Comparison of ENCODE assay signal across 27 cellular contexts in genomic region chrX:70171636-70172035, GRCh38. TPM values are rescaled to one million over a fixed set of nuclear protein-coding genes. Genes with fewer than 3 reads are reported as not detected.
DNase-seq lines count a peak whose midpoint lies in the region; ATAC-seq and TF ChIP-seq lines count a peak whose summit lies in the region.
"Had no signal": no experiment of that assay in that cellular context is flagged by ENCODE, and none has a peak within 500 bp of the region (broad histone marks: within the 10 kb centered on the region; RNA-seq: fewer than 3 reads in every experiment).

No MANE protein-coding gene starts in this region.

- H4K91ac ChIP-seq in IMR-90 (ENCODE audit: insufficient read depth, low read depth, low read length): 0 out of 2 replicates have a peak overlapping the region, but pooled peaks have one; percentile 42

- H3K9me3 Mint-ChIP-seq in WTC11: no peaks in the 10 kb centered on the region
- H3K9me3 Mint-ChIP-seq: activated B cell treated with CpG ODN at 0.5 μM for 24 hours; activated CD8-positive, alpha-beta T cell treated with anti-CD3 and anti-CD28 coated beads for 36 hours; activated T-cell treated with anti-CD3 and anti-CD28 coated beads, Interleukin-2, amount 50 U/mL, for 4 hours; dendritic cell treated with granulocyte-macrophage colony-stimulating factor and Interleukin-4, amounts not matched to agents 40 ng/mL and 50 ng/mL, for 4 days had no signal

- 0 out of 2 replicates have a peak overlapping the region, but pooled peaks have one; percentile 10 for H3K27ac Mint-ChIP-seq in WTC11
- H3K27ac Mint-ChIP-seq: activated B cell treated with CpG ODN at 0.5 μM for 24 hours; activated CD8-positive, alpha-beta T cell treated with anti-CD3 and anti-CD28 coated beads for 36 hours; activated naive CD8-positive, alpha-beta T cell; dendritic cell treated with granulocyte-macrophage colony-stimulating factor and Interleukin-4, amounts not matched to agents 40 ng/mL and 50 ng/mL, for 4 days had no signal

- peaks cover 54% of the 10 kb centered on the region for H3K4me1 Mint-ChIP-seq in WTC11
- H3K4me1 Mint-ChIP-seq: activated B cell treated with CpG ODN at 0.5 μM for 24 hours had no signal

- ATAC-seq in IMR-90 (ENCODE audit: low read depth) (no peak), WTC11 (no peak; the same call in 1 of the 2 replicates), body of pancreas (no peak), psoas muscle (no peak)
- ATAC-seq: activated CD8-positive, alpha-beta T cell treated with anti-CD3 and anti-CD28 coated beads for 36 hours; activated T-cell treated with anti-CD3 and anti-CD28 coated beads, Interleukin-2, amount 50 U/mL, for 4 hours; lower lobe of right lung; pancreas had no signal

- H2BK5ac ChIP-seq in IMR-90 (ENCODE audit: low read depth, low read length, poor library complexity, severe bottlenecking): no peak overlapping the region

- POLR2A ChIA-PET in IMR-90 (lab: Charles Lee; ENCODE audit: unreplicated experiment) (no interaction called here), WTC11 (lab: Charles Lee) (no interaction called here)

- no peak overlapping the region for H3K23ac ChIP-seq in IMR-90 (ENCODE audit: low read depth, low read length)

- no peak overlapping the region for H2AK9ac ChIP-seq in IMR-90 (replicated peaks; ENCODE audit: low read depth, low read length, poor library complexity)

- no peak overlapping the region for H3K9ac ChIP-seq in IMR-90 (ENCODE audit: low read depth, low read length)

- H2BK120ac ChIP-seq in IMR-90 (ENCODE audit: low read depth, low read length): peak overlapping the region; percentile 61

- peak overlapping the region; percentile 2; the same call in 1 of the 2 replicates for H3K4ac ChIP-seq in IMR-90 (ENCODE audit: low read depth, low read length)

- TF ChIP-seq CTCF in IMR-90 (conservative IDR thresholded peaks at IDR 0.05; ENCODE audit: low read depth, low read length) (no peak), WTC11 (IDR thresholded peaks at IDR 0.05) (no peak), body of pancreas (IDR thresholded peaks at IDR 0.05) (no peak), psoas muscle (IDR thresholded peaks at IDR 0.05) (no peak)

- peak overlapping the region; percentile 67; the same call in 1 of the 2 replicates for H2BK20ac ChIP-seq in IMR-90 (ENCODE audit: low read depth, low read length)

- H3K4me3 Mint-ChIP-seq in WTC11: 0 out of 2 replicates have a peak overlapping the region, but pooled peaks have one; percentile 0
- H3K4me3 Mint-ChIP-seq: activated B cell treated with CpG ODN at 0.5 μM for 24 hours; activated CD8-positive, alpha-beta T cell treated with anti-CD3 and anti-CD28 coated beads for 36 hours; activated naive CD8-positive, alpha-beta T cell; activated T-cell treated with anti-CD3 and anti-CD28 coated beads, Interleukin-2, amount 50 U/mL, for 4 hours; dendritic cell treated with granulocyte-macrophage colony-stimulating factor and Interleukin-4, amounts not matched to agents 40 ng/mL and 50 ng/mL, for 4 days had no signal

- dilution Hi-C loops in IMR-90 (cut with HindIII; ENCODE audit: low sequenced_read_pairs, unreplicated experiment): no loop called here

- no peaks in the 10 kb centered on the region for H3K36me3 Mint-ChIP-seq in WTC11
- H3K36me3 Mint-ChIP-seq: activated naive CD8-positive, alpha-beta T cell had no signal

- H3K9me1 ChIP-seq in IMR-90 (ENCODE audit: insufficient read depth, low read length): peaks cover 11% of the 10 kb centered on the region; the same call in 1 of the 2 replicates

- H2AK5ac ChIP-seq in IMR-90 (ENCODE audit: low read depth, low read length): no peak overlapping the region

- DNase-seq in ELR (ENCODE audit: low read depth): peak; percentile 23
- peak; percentile 21 for DNase-seq in IMR-90
- no peak for DNase-seq in WTC11 (ENCODE audit: low spot score)
- peak; percentile 27 for DNase-seq in medulla oblongata (ENCODE audit: extremely low spot score)
- no peak for DNase-seq in body of pancreas
- no peak for DNase-seq in NCI-H446 (lab: John Stamatoyannopoulos, UW)
- DNase-seq in SHP77 (lab: John Stamatoyannopoulos, UW): no peak
- no peak for DNase-seq in psoas muscle
- DNase-seq: activated B cell treated with CpG ODN at 0.5 μM for 24 hours; activated CD8-positive, alpha-beta T cell treated with anti-CD3 and anti-CD28 coated beads for 36 hours; activated T-cell treated with anti-CD3 and anti-CD28 coated beads, Interleukin-2, amount 50 U/mL, for 4 hours; brain microvascular endothelial cell; erythroblast; glutamatergic neuron; H7; lower lobe of right lung; NCI-H1105 treated with DMSO at 0.1 percent for 48 hours; NCI-H2171; NK-92 treated with Interleukin-12 subunit alpha and Interleukin-12 subunit beta, amount 100 ng/mL, for 24 hours; pancreas; stimulated activated CD4-positive, alpha-beta T cell treated with anti-CD3 and anti-CD28 coated beads, Interleukin-2, amount 100 ng/mL, for 48 hours had no signal

- H3K27me3 Mint-ChIP-seq in WTC11 (ENCODE audit: low read depth): no peaks in the 10 kb centered on the region
- H3K27me3 Mint-ChIP-seq: activated B cell treated with CpG ODN at 0.5 μM for 24 hours; activated CD8-positive, alpha-beta T cell treated with anti-CD3 and anti-CD28 coated beads for 36 hours; activated naive CD8-positive, alpha-beta T cell; dendritic cell treated with granulocyte-macrophage colony-stimulating factor and Interleukin-4, amounts not matched to agents 40 ng/mL and 50 ng/mL, for 4 days had no signal

- H4K8ac ChIP-seq in IMR-90 (ENCODE audit: low read depth in 2 of 2, low read length in 2 of 2): peak overlapping the region in 1 of 2 experiments; percentile 47; a peak in 2 of 4 replicates

- H3K4me3 ChIP-seq in IMR-90 (ENCODE audit: insufficient read depth, low read depth, low read length) (no peak overlapping the region), body of pancreas (no peak overlapping the region), psoas muscle (no peak overlapping the region)
- H3K4me3 ChIP-seq: lower lobe of right lung, pancreas had no signal

- H3K36me3 ChIP-seq in IMR-90 (ENCODE audit: control insufficient read depth, insufficient read depth, low read length) (no peaks in the 10 kb centered on the region), body of pancreas (replicated peaks in 1 of 2; ENCODE audit: insufficient read depth in 1 of 2, low read depth in 2 of 2) (no peaks in the 10 kb centered on the region), psoas muscle (ENCODE audit: insufficient read depth in 1 of 2, low read depth in 1 of 2) (no peaks in the 10 kb centered on the region)
- H3K36me3 ChIP-seq: brain microvascular endothelial cell, lower lobe of right lung, pancreas had no signal

- H3K4me2 ChIP-seq in IMR-90 (ENCODE audit: low read depth, low read length): no peak overlapping the region

- H3K27ac ChIP-seq in IMR-90 (ENCODE audit: insufficient read depth, low read length): no peak overlapping the region
- no peak overlapping the region for H3K27ac ChIP-seq in body of pancreas
- no peak overlapping the region for H3K27ac ChIP-seq in psoas muscle
- H3K27ac ChIP-seq: brain microvascular endothelial cell, HL-60, lower lobe of right lung, pancreas had no signal

- no peak overlapping the region for H3K18ac ChIP-seq in IMR-90 (ENCODE audit: low read depth, low read length)

- BruUV-seq in IMR-90 (replicated peaks; lab: Mats Ljungman, UMichigan): no TSS peak

- no peaks in the 10 kb centered on the region for H3K79me1 ChIP-seq in IMR-90 (ENCODE audit: low read depth in 1 of 2, low read length in 2 of 2)

- CTCF ChIA-PET in IMR-90 (lab: Yijun Ruan, JAX): interaction anchor here (0.9 kb wide), 1 partner anchor 102 kb away, joined by 3 read pairs; no protein-coding TSS in a partner anchor
- CTCF ChIA-PET in WTC11 (lab: Charles Lee): interaction anchor here (1.7 kb wide), 1 partner anchor 91 kb away, joined by 6 read pairs; no protein-coding TSS in a partner anchor

- intact Hi-C loops in IMR-90 (cut with micrococcal nuclease) (no loop called here), body of pancreas (cut with DNase I) (no loop called here), psoas muscle (cut with DNase I) (no loop called here)

- H4K5ac ChIP-seq in IMR-90 (ENCODE audit: low read depth, low read length): no peak overlapping the region

- H3K4me1 ChIP-seq in IMR-90 (ENCODE audit: control insufficient read depth, insufficient read depth, low read length) (peaks cover 22% of the 10 kb centered on the region), body of pancreas (no peaks in the 10 kb centered on the region), psoas muscle (no peaks in the 10 kb centered on the region)
- H3K4me1 ChIP-seq: lower lobe of right lung, pancreas had no signal

- H3K9me3 ChIP-seq in IMR-90 (ENCODE audit: control insufficient read depth, insufficient read depth, low read length): 0 out of 2 replicates have a peak, but pooled peaks cover 3% of the 10 kb centered on the region
- H3K9me3 ChIP-seq in body of pancreas: no peaks in the 10 kb centered on the region
- no peaks in the 10 kb centered on the region for H3K9me3 ChIP-seq in psoas muscle
- H3K9me3 ChIP-seq: lower lobe of right lung, pancreas had no signal

- in situ Hi-C loops in IMR-90 (cut with MboI; ENCODE audit: low sequenced_read_pairs): no loop called here

- H2BK15ac ChIP-seq in IMR-90 (ENCODE audit: low read depth, low read length): no peak overlapping the region

- WGBS in IMR-90 (ENCODE audit: extremely low coverage in 2 of 2, insufficient read length in 1 of 2), 2 experiments: 25% methylated on average over 1 of the region's 1 CpG; no CpG with 5 or more reads in 1 of the 2 experiments
- WGBS in body of pancreas, 2 donors: 40 to 90% methylated on average over 1 of the region's 1 CpG
- 67 to 83% (median 81%) methylated on average over 1 of the region's 1 CpG for whole genome bisulfite sequencing in psoas muscle, 3 donors

- no peak overlapping the region for H2AFZ ChIP-seq in IMR-90 (replicated peaks; ENCODE audit: low read length, poor library complexity)

- no peak for TF ChIP-seq RAD21 in IMR-90 (IDR thresholded peaks at IDR 0.05; ENCODE audit: low read length)

- no peak overlapping the region for H3K56ac ChIP-seq in IMR-90 (ENCODE audit: extremely low read depth, insufficient read depth, low read length)

- TF ChIP-seq POLR2A in IMR-90 (IDR thresholded peaks at IDR 0.05; ENCODE audit: low read depth, low read length): no peak
- no peak for TF ChIP-seq POLR2A in body of pancreas (IDR thresholded peaks at IDR 0.05)

- H3K27me3 ChIP-seq in IMR-90 (ENCODE audit: control insufficient read depth, insufficient read depth, low read length) (no peaks in the 10 kb centered on the region; the same call in 1 of the 2 replicates), body of pancreas (no peaks in the 10 kb centered on the region), psoas muscle (ENCODE audit: insufficient read depth in 3 of 3, low read length in 2 of 3) (peaks cover 0 to 3% (median 0%) of the 10 kb centered on the region in 3 donors)
- H3K27me3 ChIP-seq: brain microvascular endothelial cell had no signal

- no peaks in the 10 kb centered on the region for H4K20me1 ChIP-seq in IMR-90 (ENCODE audit: insufficient read depth, low read length)

- 0 out of 2 replicates have a peak overlapping the region, but pooled peaks have one; percentile 34 for H3K14ac ChIP-seq in IMR-90 (replicated peaks; ENCODE audit: low read depth, low read length)

RNA-seq across cellular contexts. Expression of gene DGAT2L6, which starts 5.6 kb away (rescaled TPM):
- total RNA-seq in IMR-90 (2012; rRNA removed) (not detected in 2 replicates), WTC11 (2021) (not detected in 3 replicates), body of pancreas (not detected), psoas muscle (not detected)
- polyA plus RNA-seq in IMR-90 (2012; rRNA removed) (not detected in 2 replicates), psoas muscle (not detected)
- not detected in 2 replicates for polyA plus RNA-seq in IMR-90 (2012; cell fraction: cytosol; rRNA removed)
- not detected in 2 replicates for polyA plus RNA-seq in IMR-90 (2012; cell fraction: nucleus; rRNA removed; ENCODE audit: low replicate concordance)
- total RNA-seq: activated B cell treated with CpG ODN at 0.5 μM for 24 hours; activated CD8-positive, alpha-beta T cell treated with anti-CD3 and anti-CD28 coated beads for 36 hours; activated T-cell treated with anti-CD3 and anti-CD28 coated beads, Interleukin-2, amount 50 U/mL, for 4 hours; H7; lower lobe of right lung; pancreas; skeletal muscle tissue; T-helper 1 cell treated with Interleukin-12 subunit alpha and Interleukin-12 subunit beta and Interleukin-4 antibody, amounts not matched to agents 30 ng/mL and 1 ng/mL, for 36 hours; ureter had no signal
- polyA plus RNA-seq: pancreas had no signal

RNA-seq across cellular contexts. Expression of gene IGBP1, which starts 38.4 kb away (rescaled TPM):
- total RNA-seq in IMR-90 (2012; rRNA removed) (75.3 and 87.1 TPM in 2 replicates), WTC11 (2021) (38.9 to 46.5 TPM (median 45.3 TPM) in 3 replicates), body of pancreas (10 to 100 TPM; 39.9 to 64.1 TPM), psoas muscle (10 to 100 TPM; 45.0 to 60.6 (median 59.3) TPM)
- polyA plus RNA-seq in IMR-90 (2012; rRNA removed) (48.2 and 51.8 TPM in 2 replicates), psoas muscle (10 to 100 TPM; 73.9 to 81.5 (median 79.0) TPM)
- 17.9 and 28.5 TPM in 2 replicates for polyA plus RNA-seq in IMR-90 (2012; cell fraction: cytosol; rRNA removed)
- polyA plus RNA-seq in IMR-90 (2012; cell fraction: nucleus; rRNA removed; ENCODE audit: low replicate concordance): 7.0 and 26.5 TPM in 2 replicates

Comparison
In these comparisons a context has a peak if more than half of its experiments do, and no peak if none do; other contexts are left out.
1. DNase-seq: peak in ELR (single experiment), IMR-90 (single experiment) and medulla oblongata (single experiment); none in WTC11 (single experiment), body of pancreas (0 of 4), NCI-H446 (0 of 2), SHP77 (0 of 2) and psoas muscle (0 of 2).